In the genomic region with DNA sequence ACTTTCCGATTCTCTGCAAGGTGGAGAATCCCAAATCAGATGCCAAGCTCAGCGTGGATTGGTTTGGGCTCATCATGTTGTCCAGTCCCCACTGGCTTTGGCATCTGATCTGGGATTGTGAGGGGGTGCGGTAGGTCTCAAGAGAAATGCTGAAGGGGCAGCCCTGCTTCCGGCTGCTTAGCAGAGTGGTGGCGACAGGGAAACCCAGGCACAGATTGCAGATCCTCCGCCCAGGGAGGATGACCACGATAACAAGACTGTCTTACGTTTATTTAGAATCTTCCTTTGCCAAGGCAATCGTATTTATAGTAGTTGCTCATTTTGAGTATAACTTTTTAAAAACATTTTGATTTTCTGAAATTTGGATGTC, we compare ENCODE assay signal across 24 cellular contexts.
DNase-seq lines count a peak whose midpoint lies in the region; ATAC-seq and TF ChIP-seq lines count a peak whose summit lies in the region.
"Had no signal": no experiment of that assay in that cellular context is flagged by ENCODE, and none has a peak within 500 bp of the region (broad histone marks: within the 10 kb centered on the region; RNA-seq: fewer than 3 reads in every experiment).

No MANE protein-coding gene starts in this region.

- H3K27me3 ChIP-seq in neural progenitor cell = no peaks in the 10 kb centered on the region
- no peaks in the 10 kb centered on the region for H3K27me3 ChIP-seq in uterus
- H3K27me3 ChIP-seq: foreskin keratinocyte, heart right ventricle, Peyer's patch, stomach, upper lobe of left lung had no signal

- H3K27me3 Mint-ChIP-seq in chondrocyte (ENCODE audit: low read depth) (no peaks in the 10 kb centered on the region), neural progenitor cell (ENCODE audit: insufficient read depth, low read depth) (peaks cover 20% of the 10 kb centered on the region), type B pancreatic cell (no peaks in the 10 kb centered on the region)
- H3K27me3 Mint-ChIP-seq in natural killer cell treated with Interleukin-12 subunit alpha and Interleukin-12 subunit beta and Interleukin-15 and Interleukin-18, amount 100 ng/mL, for 72 hours = no peaks in the 10 kb centered on the region
- H3K27me3 Mint-ChIP-seq: naive B cell had no signal

- no peaks in the 10 kb centered on the region for H3K79me2 ChIP-seq in neural progenitor cell (ENCODE audit: low read depth)

- peaks cover 8% of the 10 kb centered on the region for H3F3A ChIP-seq in neural progenitor cell (ENCODE audit: low read depth)

- no peak for TF ChIP-seq CTCF in chondrocyte (IDR thresholded peaks at IDR 0.05)
- no peak for TF ChIP-seq CTCF in neural progenitor cell (IDR thresholded peaks at IDR 0.05)
- TF ChIP-seq CTCF in type B pancreatic cell (conservative IDR thresholded peaks at IDR 0.05) = no peak
- TF ChIP-seq CTCF in uterus (IDR thresholded peaks at IDR 0.05) = no peak

- TF ChIP-seq POLR2A in uterus (IDR thresholded peaks at IDR 0.05) = no peak

- H3K9ac ChIP-seq in neural progenitor cell = no peak overlapping the region

- no peak overlapping the region for H3K4me2 ChIP-seq in neural progenitor cell

- H2AFZ ChIP-seq in neural progenitor cell (replicated peaks) = no peak overlapping the region

- H3K27ac Mint-ChIP-seq in chondrocyte (ENCODE audit: unreplicated experiment) = peak overlapping the region; percentile 87
- H3K27ac Mint-ChIP-seq in neural progenitor cell = no peak overlapping the region
- H3K27ac Mint-ChIP-seq in type B pancreatic cell = no peak overlapping the region
- peak overlapping the region in 1 of 2 donors; percentile 21 for H3K27ac Mint-ChIP-seq in natural killer cell treated with Interleukin-12 subunit alpha and Interleukin-12 subunit beta and Interleukin-15 and Interleukin-18, amount 100 ng/mL, for 72 hours
- H3K27ac Mint-ChIP-seq: naive B cell had no signal

- no peak for ATAC-seq in natural killer cell treated with Interleukin-12 subunit alpha and Interleukin-12 subunit beta and Interleukin-15 and Interleukin-18, amount 100 ng/mL, for 72 hours
- ATAC-seq: foreskin keratinocyte, heart right ventricle had no signal

- H3K9me3 Mint-ChIP-seq in chondrocyte (ENCODE audit: low read depth) (no peaks in the 10 kb centered on the region), neural progenitor cell (no peaks in the 10 kb centered on the region), type B pancreatic cell (no peaks in the 10 kb centered on the region)
- no peaks in the 10 kb centered on the region for H3K9me3 Mint-ChIP-seq in natural killer cell treated with Interleukin-12 subunit alpha and Interleukin-12 subunit beta and Interleukin-15 and Interleukin-18, amount 100 ng/mL, for 72 hours
- H3K9me3 Mint-ChIP-seq: naive B cell had no signal

- no peaks in the 10 kb centered on the region for H3K9me3 ChIP-seq in neural progenitor cell (ENCODE audit: low read depth)
- no peaks in the 10 kb centered on the region for H3K9me3 ChIP-seq in uterus
- H3K9me3 ChIP-seq: heart right ventricle, Peyer's patch, stomach, upper lobe of left lung had no signal

- intact Hi-C loops in uterus (cut with DNase I; ENCODE audit: low total_unique reads) = no loop called here

- peak; percentile 62 to 73 for DNase-seq in NCI-H524 (lab: John Stamatoyannopoulos, UW)
- no peak for DNase-seq in chondrocyte (ENCODE audit: low spot score)
- no peak for DNase-seq in neural progenitor cell (ENCODE audit: low spot score)
- no peak for DNase-seq in type B pancreatic cell (ENCODE audit: extremely low spot score, unreplicated experiment)
- no peak for DNase-seq in T-helper 9 cell
- no peak for DNase-seq in natural killer cell treated with Interleukin-12 subunit alpha and Interleukin-12 subunit beta and Interleukin-15 and Interleukin-18, amount 100 ng/mL, for 72 hours (ENCODE audit: low spot score)
- no peak for DNase-seq in uterus
- DNase-seq: activated CD4-positive, CD25-positive, alpha-beta regulatory T cell; activated naive CD4-positive, alpha-beta T cell treated with Interleukin-2 at 50 U/mL for 16 hours; effector memory CD4-positive, alpha-beta T cell; foreskin keratinocyte; heart right ventricle; naive B cell; NCI-H1048; NCI-H1694 treated with DMSO at 0.1 percent for 48 hours; NCI-H510A treated with DMSO at 0.1 percent for 48 hours; Peyer's patch; SHP77 treated with DMSO at 0.1 percent for 48 hours; stimulated activated CD4-positive, alpha-beta T cell treated with anti-CD3 and anti-CD28 coated beads, Interleukin-2, amount 100 ng/mL, for 24 hours; stomach; SW 1271; upper lobe of left lung had no signal

- H3K4me3 Mint-ChIP-seq in chondrocyte (ENCODE audit: unreplicated experiment) (peak overlapping the region; percentile 39), neural progenitor cell (peak overlapping the region; percentile 36), type B pancreatic cell (peak overlapping the region; percentile 22)
- H3K4me3 Mint-ChIP-seq in natural killer cell treated with Interleukin-12 subunit alpha and Interleukin-12 subunit beta and Interleukin-15 and Interleukin-18, amount 100 ng/mL, for 72 hours = no peak overlapping the region
- H3K4me3 Mint-ChIP-seq: CD14-positive monocyte, naive B cell had no signal

- H3K4me1 ChIP-seq in neural progenitor cell = peaks cover 17% of the 10 kb centered on the region
- H3K4me1 ChIP-seq in uterus = peaks cover 0 to 2% of the 10 kb centered on the region in 2 donors
- H3K4me1 ChIP-seq: foreskin keratinocyte had no signal

- H3K27ac ChIP-seq in neural progenitor cell (no peak overlapping the region), uterus (no peak overlapping the region)
- H3K27ac ChIP-seq: foreskin keratinocyte, HL-60, Peyer's patch, stomach had no signal

- H3K4me3 ChIP-seq in neural progenitor cell = no peak overlapping the region
- H3K4me3 ChIP-seq in uterus = no peak overlapping the region
- H3K4me3 ChIP-seq: heart right ventricle, Peyer's patch, stomach, upper lobe of left lung had no signal

- H3K36me3 ChIP-seq in neural progenitor cell (no peaks in the 10 kb centered on the region), uterus (no peaks in the 10 kb centered on the region)
- H3K36me3 ChIP-seq: heart right ventricle, Peyer's patch, stomach, upper lobe of left lung had no signal

- H3K36me3 Mint-ChIP-seq in chondrocyte (ENCODE audit: low read depth) (no peaks in the 10 kb centered on the region), neural progenitor cell (no peaks in the 10 kb centered on the region), type B pancreatic cell (peaks cover 4% of the 10 kb centered on the region)
- H3K36me3 Mint-ChIP-seq in natural killer cell treated with Interleukin-12 subunit alpha and Interleukin-12 subunit beta and Interleukin-15 and Interleukin-18, amount 100 ng/mL, for 72 hours = no peaks in the 10 kb centered on the region
- H3K36me3 Mint-ChIP-seq: naive B cell had no signal

- no peaks in the 10 kb centered on the region for H4K20me1 ChIP-seq in neural progenitor cell (ENCODE audit: low read depth)

- H3K4me1 Mint-ChIP-seq in chondrocyte (ENCODE audit: low read depth) (peaks cover 58% of the 10 kb centered on the region), neural progenitor cell (peaks cover 51% of the 10 kb centered on the region), type B pancreatic cell (ENCODE audit: unreplicated experiment) (peaks cover 39% of the 10 kb centered on the region)
- peaks cover 51 to 54% of the 10 kb centered on the region in 2 donors for H3K4me1 Mint-ChIP-seq in natural killer cell treated with Interleukin-12 subunit alpha and Interleukin-12 subunit beta and Interleukin-15 and Interleukin-18, amount 100 ng/mL, for 72 hours (ENCODE audit: low read depth in 2 of 2)

Comparison
In these comparisons a context has a peak if more than half of its experiments do, and no peak if none do; other contexts are left out.
1. DNase-seq: peak in NCI-H524 (2 of 2); none in chondrocyte (single experiment), neural progenitor cell (single experiment), type B pancreatic cell (single experiment), T-helper 9 cell (single experiment), natural killer cell treated with Interleukin-12 subunit alpha and Interleukin-12 subunit beta and Interleukin-15 and Interleukin-18, amount 100 ng/mL, for 72 hours (single experiment) and uterus (0 of 2).